Comparison of ENCODE assay signal across 8 cellular contexts in the genomic region with DNA sequence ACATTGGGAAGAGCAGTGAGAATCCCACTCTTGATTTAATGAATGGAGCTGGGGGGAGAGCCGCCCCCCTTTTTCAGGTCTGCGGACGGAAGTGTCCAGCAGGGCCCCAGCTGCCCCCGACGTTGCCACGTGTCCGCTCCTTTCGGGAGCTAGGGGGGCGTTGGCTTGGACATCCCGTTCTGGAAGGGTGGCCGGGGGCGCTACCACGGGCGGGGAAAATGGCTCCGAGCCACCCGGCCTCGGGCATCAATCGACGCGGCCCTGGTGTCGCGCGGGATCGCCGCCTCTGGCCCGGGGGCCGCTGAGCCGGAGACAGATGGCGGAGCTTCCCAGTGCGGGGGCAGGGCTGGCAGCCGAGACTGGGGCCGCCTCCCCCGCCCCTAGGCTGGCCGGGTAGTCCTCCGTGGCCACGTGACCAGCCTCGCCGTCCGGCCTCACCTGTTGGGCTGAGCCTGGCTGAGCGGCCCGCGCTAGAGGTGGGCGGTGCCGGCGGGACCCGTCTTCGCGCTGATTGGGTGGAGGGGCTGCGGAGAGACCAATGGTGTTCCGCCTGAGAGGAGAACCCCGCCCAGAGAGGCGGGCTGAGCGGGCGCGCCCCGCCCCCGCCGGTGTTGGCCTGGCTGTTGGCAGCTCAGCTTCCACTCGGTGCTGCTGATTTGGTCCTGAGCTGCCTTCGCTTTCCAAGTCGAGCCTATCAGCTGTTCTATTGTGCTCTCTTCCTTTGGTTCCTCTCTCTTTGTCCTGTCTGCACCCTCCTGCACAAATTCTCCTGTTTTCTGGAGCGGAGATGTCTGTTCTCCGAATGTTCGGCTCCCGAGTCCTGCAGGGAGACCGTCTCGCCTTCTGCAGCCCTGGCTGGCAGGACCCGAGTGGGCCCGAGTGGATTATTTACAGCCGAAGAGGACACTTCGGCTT. TPM values are rescaled to one million over a fixed set of nuclear protein-coding genes. Genes with fewer than 3 reads are reported as not detected.
A peak's percentile ranks its signal among the peaks of the same experiment; 100 is the strongest.
DNase-seq lines count a peak whose midpoint lies in the region; ATAC-seq, FAIRE-seq and TF ChIP-seq lines count a peak whose summit lies in the region.

No MANE protein-coding gene starts in this region.

- TF ChIP-seq CTCF in chondrocyte (IDR thresholded peaks at IDR 0.05), result peak; percentile 17
- TF ChIP-seq CTCF in keratinocyte (optimal IDR thresholded peaks at IDR 0.05 in 1 of 3, IDR thresholded peaks at IDR 0.05 in 1 of 3, conservative IDR thresholded peaks at IDR 0.05 in 1 of 3; ENCODE audit: extremely low read depth in 1 of 3, insufficient read depth in 2 of 3, low read length in 3 of 3), result no peak
- no peak for TF ChIP-seq CTCF in spleen (IDR thresholded peaks at IDR 0.05 in 8 of 11, conservative IDR thresholded peaks at IDR 0.05 in 3 of 11)

- TF ChIP-seq POLR2A in spleen (IDR thresholded peaks at IDR 0.05), result no peak

- peak overlapping the region; percentile 80 for H3K4me3 Mint-ChIP-seq in chondrocyte (ENCODE audit: unreplicated experiment)

- DNase-seq in NCI-H1092 (lab: John Stamatoyannopoulos, UW) (peak; percentile 34), chondrocyte (ENCODE audit: low spot score) (peak; percentile 98), keratinocyte (ENCODE audit: low read depth, low spot score) (peak; percentile 55), spleen (peak; percentile 94)
- DNase-seq in activated CD4-positive, alpha-beta T cell treated with anti-CD3 and anti-CD28 coated beads for 48 hours, result peak; percentile 95

- peak overlapping the region; percentile 67 for H3K9ac ChIP-seq in keratinocyte (ENCODE audit: control insufficient read depth, extremely low read depth, insufficient read depth, low read length)

- H3K9me3 ChIP-seq in keratinocyte (ENCODE audit: control insufficient read depth, low read depth, low read length) (no peaks in the 10 kb centered on the region), spleen (no peaks in the 10 kb centered on the region)

- peak overlapping the region; percentile 94 for H3K4me2 ChIP-seq in keratinocyte (ENCODE audit: control insufficient read depth, extremely low read depth, insufficient read depth, low read depth, low read length)

- 7 to 14% (median 11%) methylated on average over 39 to 71 of the region's 71 CpGs for WGBS in spleen, 5 donors

- peak overlapping the region; percentile 86 for H2AFZ ChIP-seq in ACC112 (ENCODE audit: low read length, unreplicated experiment)
- H2AFZ ChIP-seq in keratinocyte (ENCODE audit: control insufficient read depth, low read length), result peak overlapping the region; percentile 83

- H3K27me3 Mint-ChIP-seq in chondrocyte (ENCODE audit: low read depth), result no peaks in the 10 kb centered on the region

- H3K9me3 Mint-ChIP-seq in chondrocyte (ENCODE audit: low read depth), result no peaks in the 10 kb centered on the region

- H3K27ac Mint-ChIP-seq in chondrocyte (ENCODE audit: unreplicated experiment), result peak overlapping the region; percentile 97

- H3K79me2 ChIP-seq in ACC112 (ENCODE audit: control insufficient read depth, insufficient read depth, low read length, unreplicated experiment) (peaks cover 53% of the 10 kb centered on the region), keratinocyte (ENCODE audit: control insufficient read depth, insufficient read depth, low read length) (peaks cover 43% of the 10 kb centered on the region)

- H3K36me3 Mint-ChIP-seq in chondrocyte (ENCODE audit: low read depth), result peaks cover 6% of the 10 kb centered on the region

- H3K36me3 ChIP-seq in ACC112 (ENCODE audit: insufficient read depth, low read length) (peaks cover 3% of the 10 kb centered on the region; the same call in 1 of the 2 replicates), keratinocyte (ENCODE audit: control insufficient read depth in 2 of 2, extremely low read depth in 1 of 2, insufficient read depth in 2 of 2, low read length in 2 of 2) (no peaks in the 10 kb centered on the region), spleen (peaks cover 0 to 6% (median 0%) of the 10 kb centered on the region in 6 donors)

- H3K27me3 ChIP-seq in ACC112 (ENCODE audit: insufficient read depth, low read length) (no peaks in the 10 kb centered on the region), keratinocyte (ENCODE audit: control insufficient read depth, extremely low read depth, insufficient read depth, low read length) (peaks cover 12% of the 10 kb centered on the region), spleen (replicated peaks in 1 of 7) (peaks cover 0 to 17% (median 12%) of the 10 kb centered on the region in 7 donors)

- H3K27ac ChIP-seq in ACC112 (ENCODE audit: low read depth, low read length), result peak overlapping the region; percentile 92
- peak overlapping the region; percentile 68 for H3K27ac ChIP-seq in keratinocyte (ENCODE audit: control insufficient read depth, insufficient read depth, low read length)
- peak overlapping the region in 7 of 8 donors; percentile 16 to 81 (median 78) for H3K27ac ChIP-seq in spleen

- dilution Hi-C loops in keratinocyte (cut with MboI; ENCODE audit: extremely low pct_ligation_motif_present, low sequenced_read_pairs), result no loop called here

- peak; percentile 70 for FAIRE-seq in keratinocyte (lab: Jason Lieb, UNC)

- no peaks in the 10 kb centered on the region for H3K9me1 ChIP-seq in keratinocyte (ENCODE audit: control insufficient read depth, extremely low read depth, insufficient read depth, low read length)

- peaks cover 48% of the 10 kb centered on the region for H3K4me1 ChIP-seq in ACC112 (ENCODE audit: control insufficient read depth, insufficient read depth, low read length, unreplicated experiment)
- peaks cover 23% of the 10 kb centered on the region for H3K4me1 ChIP-seq in keratinocyte (ENCODE audit: control insufficient read depth, extremely low read depth, insufficient read depth, low read length)
- peaks cover 21 to 82% (median 56%) of the 10 kb centered on the region in 6 donors for H3K4me1 ChIP-seq in spleen

- H4K20me1 ChIP-seq in keratinocyte (ENCODE audit: control insufficient read depth, extremely low read depth, insufficient read depth, low read length), result no peaks in the 10 kb centered on the region

- intact Hi-C loops in spleen (cut with DNase I; ENCODE audit: low total_unique reads), result no loop called here

- peak overlapping the region; percentile 78 for H3K4me3 ChIP-seq in ACC112 (ENCODE audit: low read depth, low read length)
- peak overlapping the region; percentile 45 to 89 (median 70) for H3K4me3 ChIP-seq in keratinocyte (ENCODE audit: control insufficient read depth in 2 of 3, extremely low read depth in 1 of 3, insufficient read depth in 2 of 3, low read depth in 1 of 3, low read length in 3 of 3)
- peak overlapping the region; percentile 30 to 77 (median 50) for H3K4me3 ChIP-seq in spleen

- H3K4me1 Mint-ChIP-seq in chondrocyte (ENCODE audit: low read depth), result peaks cover 55% of the 10 kb centered on the region

- ATAC-seq in GM21528 (IDR thresholded peaks at IDR 0.05; ENCODE audit: low FRiP score, unreplicated experiment) (peak; percentile 84), GM19324 (IDR thresholded peaks at IDR 0.05; ENCODE audit: low FRiP score, unreplicated experiment) (no peak)

RNA-seq across cellular contexts. Expression of gene HS3ST3B1, which starts 8.3 kb away (rescaled TPM):
- 25.6 to 45.6 TPM (median 27.1 TPM) in 3 replicates for total RNA-seq in chondrocyte
- polyA plus RNA-seq in keratinocyte, result 3.7 to 5.6 TPM (median 3.9 TPM) in 3 replicates
- 0.72 TPM for polyA plus RNA-seq in keratinocyte (2011; ENCODE audit: low read depth)
- polyA plus RNA-seq in keratinocyte (2011; cell fraction: cytosol; rRNA removed), result 3.2 and 4.1 TPM in 2 replicates
- polyA plus RNA-seq in keratinocyte (2011; cell fraction: nucleus; rRNA removed), result 8.7 and 9.3 TPM in 2 replicates
- polyA plus RNA-seq in keratinocyte (2012; ENCODE audit: low replicate concordance), result 1.4 and 7.5 TPM in 2 replicates
- polyA minus RNA-seq in keratinocyte, result 7.7 to 13.0 TPM (median 8.8 TPM) in 3 replicates
- polyA minus RNA-seq in keratinocyte (2011; cell fraction: cytosol; rRNA and poly(A)+ RNA removed), result 14.6 TPM
- 13.0 and 16.8 TPM in 2 replicates for polyA minus RNA-seq in keratinocyte (2011; cell fraction: nucleus; rRNA and poly(A)+ RNA removed)
- total RNA-seq in spleen, result 10 to 100 TPM in 6 of 7 donors, 1 to 10 TPM in 1; 8.2 to 17.9 (median 13.7) TPM
- polyA plus RNA-seq in spleen, result 1 to 10 TPM; 1.3 to 2.5 (median 1.7) TPM

Comparison
In these comparisons a context has a peak if more than half of its experiments do, and no peak if none do; other contexts are left out.
1. DNase-seq: peak in every context shown above with its lines; median percentile 98 in chondrocyte; 95 in activated CD4-positive, alpha-beta T cell treated with anti-CD3 and anti-CD28 coated beads for 48 hours; 94 in spleen; 55 in keratinocyte; 34 in NCI-H1092.